ENCODE assay signal across 12 cellular contexts in genomic region chr18:60090170-60090569, GRCh38.
DNase-seq lines count a peak whose midpoint lies in the region; ATAC-seq and TF ChIP-seq lines count a peak whose summit lies in the region.
"Had no signal": no experiment of that assay in that cellular context is flagged by ENCODE, and none has a peak within 500 bp of the region (broad histone marks: within the 10 kb centered on the region; RNA-seq: fewer than 3 reads in every experiment).

No MANE protein-coding gene starts in this region.

- CTCF ChIA-PET in AG04450 (lab: Charles Lee): no interaction called here

- H3K4me1 Mint-ChIP-seq in chondrocyte (ENCODE audit: low read depth): no peaks in the 10 kb centered on the region
- H3K4me1 Mint-ChIP-seq in activated CD4-positive, alpha-beta T cell treated with anti-CD3 and anti-CD28 coated beads, Interleukin-2, amount 10 ng/mL, durations not matched to agents 24 days and 14 days: no peaks in the 10 kb centered on the region
- H3K4me1 Mint-ChIP-seq: CD8-positive, alpha-beta memory T cell had no signal

- no peak overlapping the region for H3K4me3 Mint-ChIP-seq in chondrocyte (ENCODE audit: unreplicated experiment)
- no peak overlapping the region for H3K4me3 Mint-ChIP-seq in activated CD4-positive, alpha-beta T cell treated with anti-CD3 and anti-CD28 coated beads, Interleukin-2, amount 10 ng/mL, durations not matched to agents 24 days and 14 days
- H3K4me3 Mint-ChIP-seq: CD8-positive, alpha-beta memory T cell had no signal

- peaks cover 20% of the 10 kb centered on the region for H3K27me3 Mint-ChIP-seq in chondrocyte (ENCODE audit: low read depth)
- no peaks in the 10 kb centered on the region for H3K27me3 Mint-ChIP-seq in activated CD4-positive, alpha-beta T cell treated with anti-CD3 and anti-CD28 coated beads, Interleukin-2, amount 10 ng/mL, durations not matched to agents 24 days and 14 days
- H3K27me3 Mint-ChIP-seq: CD8-positive, alpha-beta memory T cell had no signal

- TF ChIP-seq CTCF in AG04450 (IDR thresholded peaks at IDR 0.05; ENCODE audit: low read depth, low read length): peak; percentile 16; the same call in 1 of the 2 replicates
- peak; percentile 31 for TF ChIP-seq CTCF in chondrocyte (IDR thresholded peaks at IDR 0.05)

- no peak overlapping the region for H3K27ac ChIP-seq in AG04450 (ENCODE audit: low read depth, low read length)
- H3K27ac ChIP-seq: heart left ventricle had no signal

- intact Hi-C loops in activated CD4-positive, alpha-beta T cell treated with anti-CD3 and anti-CD28 coated beads, Interleukin-2, amount 10 ng/mL, durations not matched to agents 24 days and 14 days (cut with micrococcal nuclease): no loop called here

- no peak overlapping the region for H3K4me3 ChIP-seq in AG04450 (ENCODE audit: low read depth, low read length)
- H3K4me3 ChIP-seq in Jurkat, Clone E6-1 (ENCODE audit: low read length): no peak overlapping the region
- H3K4me3 ChIP-seq: heart left ventricle had no signal

- peak; percentile 72 for ATAC-seq in GM18907 (IDR thresholded peaks at IDR 0.05; ENCODE audit: unreplicated experiment)
- ATAC-seq: heart left ventricle had no signal

- POLR2A ChIA-PET in AG04450 (lab: Yijun Ruan, JAX): no interaction called here

- H3K9me3 ChIP-seq in AG04450 (ENCODE audit: control insufficient read depth, insufficient read depth, low read length): no peaks in the 10 kb centered on the region

- H3K36me3 Mint-ChIP-seq in chondrocyte (ENCODE audit: low read depth): no peaks in the 10 kb centered on the region
- H3K36me3 Mint-ChIP-seq in activated CD4-positive, alpha-beta T cell treated with anti-CD3 and anti-CD28 coated beads, Interleukin-2, amount 10 ng/mL, durations not matched to agents 24 days and 14 days (ENCODE audit: low read depth): no peaks in the 10 kb centered on the region

- no peak overlapping the region for H3K27ac Mint-ChIP-seq in chondrocyte (ENCODE audit: unreplicated experiment)
- H3K27ac Mint-ChIP-seq in activated CD4-positive, alpha-beta T cell treated with anti-CD3 and anti-CD28 coated beads, Interleukin-2, amount 10 ng/mL, durations not matched to agents 24 days and 14 days: no peak overlapping the region
- H3K27ac Mint-ChIP-seq: CD8-positive, alpha-beta memory T cell had no signal

- peaks cover 5% of the 10 kb centered on the region for H3K9me3 Mint-ChIP-seq in chondrocyte (ENCODE audit: low read depth)
- no peaks in the 10 kb centered on the region for H3K9me3 Mint-ChIP-seq in activated CD4-positive, alpha-beta T cell treated with anti-CD3 and anti-CD28 coated beads, Interleukin-2, amount 10 ng/mL, durations not matched to agents 24 days and 14 days

- DNase-seq in AG04450 (ENCODE audit: low read depth, low spot score) (no peak), chondrocyte (ENCODE audit: low spot score) (no peak), GOT3 (lab: John Stamatoyannopoulos, UW) (no peak), AG20443 (ENCODE audit: low spot score) (no peak), T-helper 1 cell (no peak)
- DNase-seq in Jurkat, Clone E6-1 (ENCODE audit: low read depth, low spot score): peak; percentile 45
- no peak for DNase-seq in activated CD4-positive, alpha-beta T cell treated with anti-CD3 and anti-CD28 coated beads, Interleukin-2, amount 10 ng/mL, durations not matched to agents 24 days and 14 days
- DNase-seq: CD8-positive, alpha-beta memory T cell; central memory CD4-positive, alpha-beta T cell; heart left ventricle; SHP77 treated with DMSO at 0.1 percent for 48 hours had no signal

- H3K27me3 ChIP-seq in AG04450 (ENCODE audit: control insufficient read depth, insufficient read depth, low read length): no peaks in the 10 kb centered on the region
- H3K27me3 ChIP-seq: heart left ventricle had no signal
